In the genomic region with DNA sequence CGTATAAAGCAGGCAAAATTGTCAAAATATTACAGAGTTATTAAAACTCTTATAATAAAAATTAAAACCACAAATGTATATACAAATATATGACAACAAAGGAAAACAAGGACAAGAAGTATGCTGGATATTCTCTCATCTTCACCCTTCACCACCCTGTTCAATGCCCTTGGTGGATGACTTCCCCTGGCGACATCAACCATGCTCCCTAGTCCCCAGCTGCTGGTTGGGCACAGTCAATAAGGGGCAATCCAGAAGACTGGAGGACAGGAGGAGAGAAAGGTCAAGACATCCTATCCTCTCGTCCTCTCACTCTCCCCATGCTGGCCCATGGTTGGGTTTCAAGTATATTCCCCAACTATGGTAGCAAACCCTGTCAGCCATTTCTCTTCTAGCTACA, we compare ENCODE assay signal across 29 cellular contexts.
"Had no signal": no experiment of that assay in that cellular context is flagged by ENCODE, and none has a peak within 500 bp of the region (broad histone marks: within the 10 kb centered on the region; RNA-seq: fewer than 3 reads in every experiment).

No MANE protein-coding gene starts in this region.

- H3K9me3 Mint-ChIP-seq: stimulated activated effector memory CD8-positive, alpha-beta T cell treated with anti-CD3 and anti-CD28 coated beads, Interleukin-12 subunit alpha, Interleukin-12 subunit beta, amount 100 ng/mL, for 72 hours; stimulated activated memory B cell treated with anti-CD40 and anti-IgM and Interleukin-4, amounts not matched to agents 10 μg/mL and 1 μg/mL and 100 μg/mL, for 72 hours; stimulated activated naive B cell treated with anti-CD40 and anti-IgM and Interleukin-4, amounts not matched to agents 10 μg/mL and 1 μg/mL and 100 μg/mL, for 72 hours; stimulated activated naive CD8-positive, alpha-beta T cell treated with anti-CD3 and anti-CD28 coated beads, Interleukin-15, amount 100 ng/mL, for 72 hours; stimulated activated naive CD8-positive, alpha-beta T cell treated with anti-CD3 and anti-CD28 coated beads, Interleukin-15, Interleukin-2, amounts not matched to agents 100 ng/mL and 50 ng/mL, for 24 hours; type B pancreatic cell had no signal

- H3K9me3 ChIP-seq: stomach, suprapubic skin, testis, thoracic aorta, thyroid gland, tibial nerve, transverse colon, upper lobe of left lung, upper lobe of right lung, uterus, vagina had no signal

- ATAC-seq: stimulated activated effector memory CD8-positive, alpha-beta T cell treated with anti-CD3 and anti-CD28 coated beads, Interleukin-12 subunit alpha, Interleukin-12 subunit beta, amount 100 ng/mL, for 72 hours; stimulated activated memory B cell treated with anti-CD40 and anti-IgM and Interleukin-4, amounts not matched to agents 10 μg/mL and 1 μg/mL and 100 μg/mL, for 72 hours; stimulated activated naive B cell treated with anti-CD40 and anti-IgM and Interleukin-4, amounts not matched to agents 10 μg/mL and 1 μg/mL and 100 μg/mL, for 72 hours; stimulated activated naive CD8-positive, alpha-beta T cell treated with anti-CD3 and anti-CD28 coated beads, Interleukin-15, amount 100 ng/mL, for 72 hours; stimulated activated naive CD8-positive, alpha-beta T cell treated with anti-CD3 and anti-CD28 coated beads, Interleukin-15, Interleukin-2, amounts not matched to agents 100 U/mL and 50 U/mL, for 24 hours; upper lobe of right lung had no signal

- H3K36me3 Mint-ChIP-seq: stimulated activated effector memory CD8-positive, alpha-beta T cell treated with anti-CD3 and anti-CD28 coated beads, Interleukin-12 subunit alpha, Interleukin-12 subunit beta, amount 100 ng/mL, for 72 hours; stimulated activated memory B cell treated with anti-CD40 and anti-IgM and Interleukin-4, amounts not matched to agents 10 μg/mL and 1 μg/mL and 100 μg/mL, for 72 hours; stimulated activated naive B cell treated with anti-CD40 and anti-IgM and Interleukin-4, amounts not matched to agents 10 μg/mL and 1 μg/mL and 100 μg/mL, for 72 hours; type B pancreatic cell had no signal

- H3K27ac ChIP-seq: stomach, suprapubic skin, testis, thoracic aorta, thyroid gland, tibial artery, tibial nerve, transverse colon, upper lobe of left lung, upper lobe of right lung, uterus, vagina had no signal

- H3K4me1 Mint-ChIP-seq: stimulated activated effector memory CD8-positive, alpha-beta T cell treated with anti-CD3 and anti-CD28 coated beads, Interleukin-12 subunit alpha, Interleukin-12 subunit beta, amount 100 ng/mL, for 72 hours; stimulated activated memory B cell treated with anti-CD40 and anti-IgM and Interleukin-4, amounts not matched to agents 10 μg/mL and 1 μg/mL and 100 μg/mL, for 72 hours; stimulated activated naive B cell treated with anti-CD40 and anti-IgM and Interleukin-4, amounts not matched to agents 10 μg/mL and 1 μg/mL and 100 μg/mL, for 72 hours; stimulated activated naive CD8-positive, alpha-beta T cell treated with anti-CD3 and anti-CD28 coated beads, Interleukin-15, amount 100 ng/mL, for 72 hours had no signal

- H3K4me1 ChIP-seq: stomach, suprapubic skin, testis, thyroid gland, tibial artery, tibial nerve, transverse colon, upper lobe of left lung, upper lobe of right lung, uterus, vagina had no signal

- H3K27ac Mint-ChIP-seq: stimulated activated effector memory CD8-positive, alpha-beta T cell treated with anti-CD3 and anti-CD28 coated beads, Interleukin-12 subunit alpha, Interleukin-12 subunit beta, amount 100 ng/mL, for 72 hours; stimulated activated memory B cell treated with anti-CD40 and anti-IgM and Interleukin-4, amounts not matched to agents 10 μg/mL and 1 μg/mL and 100 μg/mL, for 72 hours; stimulated activated naive B cell treated with anti-CD40 and anti-IgM and Interleukin-4, amounts not matched to agents 10 μg/mL and 1 μg/mL and 100 μg/mL, for 72 hours; stimulated activated naive CD8-positive, alpha-beta T cell treated with anti-CD3 and anti-CD28 coated beads, Interleukin-15, amount 100 ng/mL, for 72 hours; stimulated activated naive CD8-positive, alpha-beta T cell treated with anti-CD3 and anti-CD28 coated beads, Interleukin-15, Interleukin-2, amounts not matched to agents 100 ng/mL and 50 ng/mL, for 24 hours; type B pancreatic cell had no signal

- H3K4me3 ChIP-seq: stomach, suprapubic skin, testis, thoracic aorta, thyroid gland, tibial artery, tibial nerve, transverse colon, upper lobe of left lung, upper lobe of right lung, uterus, vagina had no signal

- H3K4me3 Mint-ChIP-seq: stimulated activated effector memory CD8-positive, alpha-beta T cell treated with anti-CD3 and anti-CD28 coated beads, Interleukin-12 subunit alpha, Interleukin-12 subunit beta, amount 100 ng/mL, for 72 hours; stimulated activated memory B cell treated with anti-CD40 and anti-IgM and Interleukin-4, amounts not matched to agents 10 μg/mL and 1 μg/mL and 100 μg/mL, for 72 hours; stimulated activated naive B cell treated with anti-CD40 and anti-IgM and Interleukin-4, amounts not matched to agents 10 μg/mL and 1 μg/mL and 100 μg/mL, for 72 hours; stimulated activated naive CD8-positive, alpha-beta T cell treated with anti-CD3 and anti-CD28 coated beads, Interleukin-15, amount 100 ng/mL, for 72 hours; stimulated activated naive CD8-positive, alpha-beta T cell treated with anti-CD3 and anti-CD28 coated beads, Interleukin-15, Interleukin-2, amounts not matched to agents 100 ng/mL and 50 ng/mL, for 24 hours; type B pancreatic cell had no signal

- H3K27me3 Mint-ChIP-seq: stimulated activated memory B cell treated with anti-CD40 and anti-IgM and Interleukin-4, amounts not matched to agents 10 μg/mL and 1 μg/mL and 100 μg/mL, for 72 hours; stimulated activated naive B cell treated with anti-CD40 and anti-IgM and Interleukin-4, amounts not matched to agents 10 μg/mL and 1 μg/mL and 100 μg/mL, for 72 hours; stimulated activated naive CD8-positive, alpha-beta T cell treated with anti-CD3 and anti-CD28 coated beads, Interleukin-15, amount 100 ng/mL, for 72 hours; stimulated activated naive CD8-positive, alpha-beta T cell treated with anti-CD3 and anti-CD28 coated beads, Interleukin-15, Interleukin-2, amounts not matched to agents 100 ng/mL and 50 ng/mL, for 24 hours had no signal

- DNase-seq: stimulated activated CD4-positive, alpha-beta T cell treated with anti-CD3 and anti-CD28 coated beads, Interleukin-2, amount 100 ng/mL, for 48 hours; stimulated activated CD4-positive, alpha-beta T cell treated with anti-CD3 and anti-CD28 coated beads, Interleukin-4, amount 100 ng/mL, for 1 hour; stimulated activated CD4-positive, alpha-beta T cell treated with anti-CD3 and anti-CD28 coated beads, Interleukin-4, amount 100 ng/mL, for 24 hours; stimulated activated CD4-positive, alpha-beta T cell treated with anti-CD3 and anti-CD28 coated beads, Interleukin-4, amount 100 ng/mL, for 4 hours; stimulated activated CD8-positive, alpha-beta memory T cell treated with anti-CD3 and anti-CD28 coated beads, Interleukin-4, amount 100 ng/mL, for 48 hours; stimulated activated naive B cell treated with anti-CD40 and anti-IgM and Interleukin-4, amounts not matched to agents 10 μg/mL and 1 μg/mL and 100 μg/mL, for 72 hours; stimulated activated naive CD4-positive, alpha-beta T cell; stimulated activated naive CD4-positive, alpha-beta T cell treated with Interleukin-2 at 50 U/mL for 16 hours; stimulated activated naive CD8-positive, alpha-beta T cell treated with anti-CD3 and anti-CD28 coated beads, Interleukin-15, amount 100 ng/mL, for 72 hours; stimulated activated naive CD8-positive, alpha-beta T cell treated with anti-CD3 and anti-CD28 coated beads, Interleukin-15, Interleukin-2, amounts not matched to agents 100 U/mL and 50 U/mL, for 24 hours; stomach; substantia nigra; testis; thyroid gland; tibial artery; transverse colon; trophoblast cell; upper lobe of left lung; upper lobe of right lung; uterus had no signal

- H3K36me3 ChIP-seq: stomach, suprapubic skin, thoracic aorta, thyroid gland, tibial artery, tibial nerve, transverse colon, upper lobe of left lung, upper lobe of right lung, uterus, vagina had no signal

- FAIRE-seq: urothelium cell line had no signal

- H3K27me3 ChIP-seq: stomach, suprapubic skin, testis, thyroid gland, tibial artery, tibial nerve, transverse colon, upper lobe of left lung, uterus, vagina had no signal
